8 cellular contexts compared by ENCODE assay signal in genomic region chrX:48531359-48531954, GRCh38. TPM values are rescaled to one million over a fixed set of nuclear protein-coding genes. Genes with fewer than 3 reads are reported as not detected.
DNase-seq lines count a peak whose midpoint lies in the region; ATAC-seq and TF ChIP-seq lines count a peak whose summit lies in the region.

No MANE protein-coding gene starts in this region.

- no peaks in the 10 kb centered on the region for H3K79me2 ChIP-seq in OCI-LY7 (ENCODE audit: insufficient read depth, low read depth, low read length)

- no peaks in the 10 kb centered on the region for H3K9me3 ChIP-seq in OCI-LY7 (ENCODE audit: low read length)

- H3K36me3 ChIP-seq in OCI-LY7 (ENCODE audit: insufficient read depth, low read length): peaks cover 29% of the 10 kb centered on the region

- no peak overlapping the region for H3K27ac ChIP-seq in OCI-LY7 (ENCODE audit: low read depth, low read length, poor library complexity, severe bottlenecking)

- H2AFZ ChIP-seq in OCI-LY7 (ENCODE audit: low read length): no peak overlapping the region

- no TSS peak for BruUV-seq in OCI-LY7 (replicated peaks; lab: Mats Ljungman, UMichigan)

- ATAC-seq in HG03354 (IDR thresholded peaks at IDR 0.05; ENCODE audit: poor library complexity, severe bottlenecking, unreplicated experiment): no peak

- H3K4me3 ChIP-seq in OCI-LY7 (ENCODE audit: low read depth, low read length, poor library complexity, severe bottlenecking): no peak overlapping the region

- no peaks in the 10 kb centered on the region for H3K9me2 ChIP-seq in OCI-LY7 (ENCODE audit: insufficient read depth, low read length)

- CTCF ChIA-PET in OCI-LY7 (lab: Charles Lee; ENCODE audit: unreplicated experiment): no interaction called here

- intact Hi-C loops in OCI-LY7 (cut with micrococcal nuclease; ENCODE audit: unreplicated experiment): no loop called here

- no peaks in the 10 kb centered on the region for H4K20me1 ChIP-seq in OCI-LY7 (ENCODE audit: insufficient read depth, low read length)

- H3K4me2 ChIP-seq in OCI-LY7 (ENCODE audit: low read length): no peak overlapping the region

- no peak for TF ChIP-seq CTCF in OCI-LY7 (conservative IDR thresholded peaks at IDR 0.05; ENCODE audit: low read length)

- DNase-seq in AG08396 (ENCODE audit: low spot score): peak; percentile 53
- peak in 55 of 76 experiments; percentile 2 to 77 (median 32) for DNase-seq in HUDEP-2 (lab: John Stamatoyannopoulos, UW; ENCODE audit: unreplicated experiment in 76 of 76)
- peak; percentile 24 for DNase-seq in amniotic stem cell (lab: John Stamatoyannopoulos, UW)
- DNase-seq in kidney tubule cell (ENCODE audit: low spot score): peak; percentile 52
- no peak for DNase-seq in OCI-LY7 (ENCODE audit: low spot score)
- no peak for DNase-seq in NOMO-1 (lab: John Stamatoyannopoulos, UW; ENCODE audit: unreplicated experiment in 2 of 2)
- no peak for DNase-seq in ureter (ENCODE audit: low spot score)

- no peaks in the 10 kb centered on the region for H3K4me1 ChIP-seq in OCI-LY7 (ENCODE audit: insufficient read depth, low read length, poor library complexity, severe bottlenecking)

- POLR2A ChIA-PET in OCI-LY7 (lab: Charles Lee): no interaction called here

RNA-seq across cellular contexts. Expression of gene TBC1D25, which starts 8.1 kb away (rescaled TPM):
- total RNA-seq in OCI-LY7 (2014; rRNA removed; shearing (Covaris generic)): 6.8 and 7.6 TPM in 2 replicates
- total RNA-seq in OCI-LY7 (2022): 11.2 and 14.1 TPM in 2 replicates
- total RNA-seq in ureter: 12.2 TPM

RNA-seq across cellular contexts. Expression of gene EBP, which starts 9.8 kb away (rescaled TPM):
- 94.4 and 101 TPM in 2 replicates for total RNA-seq in OCI-LY7 (2014; rRNA removed; shearing (Covaris generic))
- total RNA-seq in OCI-LY7 (2022) (110 and 126 TPM in 2 replicates), ureter (60.0 TPM)

RNA-seq across cellular contexts. Expression of gene PORCN, which starts 22.7 kb away (rescaled TPM):
- 4.2 and 8.4 TPM in 2 replicates for total RNA-seq in OCI-LY7 (2014; rRNA removed; shearing (Covaris generic))
- total RNA-seq in OCI-LY7 (2022) (9.9 and 11.3 TPM in 2 replicates), ureter (12.7 TPM)

RNA-seq across cellular contexts. Expression of gene RBM3, which starts 42.8 kb away (rescaled TPM):
- total RNA-seq in OCI-LY7 (2014; rRNA removed; shearing (Covaris generic)): 149 and 156 TPM in 2 replicates
- 188 and 202 TPM in 2 replicates for total RNA-seq in OCI-LY7 (2022)
- 364 TPM for total RNA-seq in ureter

RNA-seq across cellular contexts. Expression of gene FTSJ1, which starts 55.5 kb away (rescaled TPM):
- 55.7 and 66.1 TPM in 2 replicates for total RNA-seq in OCI-LY7 (2014; rRNA removed; shearing (Covaris generic))
- total RNA-seq in OCI-LY7 (2022) (51.8 and 54.7 TPM in 2 replicates), ureter (42.7 TPM)

Comparison
In these comparisons a context has a peak if more than half of its experiments do, and no peak if none do; other contexts are left out.
1. DNase-seq: peak in AG08396 (single experiment), HUDEP-2 (55 of 76), amniotic stem cell (single experiment) and kidney tubule cell (single experiment); none in OCI-LY7 (single experiment), NOMO-1 (0 of 2) and ureter (single experiment).